Comparison of ENCODE assay signal across 27 cellular contexts in genomic region chr3:2356298-2356950, GRCh38.
"Had no signal": no experiment of that assay in that cellular context is flagged by ENCODE, and none has a peak within 500 bp of the region (broad histone marks: within the 10 kb centered on the region; RNA-seq: fewer than 3 reads in every experiment).

No MANE protein-coding gene starts in this region.

- H3K9me3 ChIP-seq: colonic mucosa, gastrocnemius medialis, lower lobe of right lung had no signal

- H3K4me1 ChIP-seq: colonic mucosa, gastrocnemius medialis, lower lobe of right lung had no signal

- H2AFZ ChIP-seq: hepatocyte had no signal

- H3K27ac ChIP-seq: colonic mucosa, epithelial cell of prostate, gastrocnemius medialis, hepatocyte, left ventricle myocardium inferior, lower lobe of right lung had no signal

- ATAC-seq: effector memory CD8-positive, alpha-beta T cell; esophagus mucosa; gastrocnemius medialis; left colon; left lobe of liver; lower lobe of right lung; mucosa of descending colon had no signal

- H3K4me2 ChIP-seq: hepatocyte had no signal

- H3K27me3 ChIP-seq: colonic mucosa, gastrocnemius medialis, hepatocyte had no signal

- FAIRE-seq: endometrium, kidney had no signal

- DNase-seq: colonic mucosa; cortex of kidney; effector CD8-positive, alpha-beta T cell; effector memory CD8-positive, alpha-beta T cell; endodermal cell; erythroblast; foreskin fibroblast; foreskin melanocyte; gastrocnemius medialis; glutamatergic neuron; head of caudate nucleus; hypothalamus; immature natural killer cell; islet precursor cell; kidney; kidney glomerular epithelial cell; left colon; left ventricle myocardium inferior; lower lobe of right lung; mesenchymal stem cell; mucosa of descending colon; naive B cell had no signal

- H3K4me3 ChIP-seq: colonic mucosa, gastrocnemius medialis, hepatocyte, left ventricle myocardium inferior, lower lobe of right lung, mucosa of descending colon had no signal

- H3K79me2 ChIP-seq: hepatocyte had no signal

- H3K36me3 ChIP-seq: colonic mucosa, gastrocnemius medialis, left ventricle myocardium inferior, lower lobe of right lung had no signal
